ENCODE assay signal across 16 cellular contexts in the genomic region with DNA sequence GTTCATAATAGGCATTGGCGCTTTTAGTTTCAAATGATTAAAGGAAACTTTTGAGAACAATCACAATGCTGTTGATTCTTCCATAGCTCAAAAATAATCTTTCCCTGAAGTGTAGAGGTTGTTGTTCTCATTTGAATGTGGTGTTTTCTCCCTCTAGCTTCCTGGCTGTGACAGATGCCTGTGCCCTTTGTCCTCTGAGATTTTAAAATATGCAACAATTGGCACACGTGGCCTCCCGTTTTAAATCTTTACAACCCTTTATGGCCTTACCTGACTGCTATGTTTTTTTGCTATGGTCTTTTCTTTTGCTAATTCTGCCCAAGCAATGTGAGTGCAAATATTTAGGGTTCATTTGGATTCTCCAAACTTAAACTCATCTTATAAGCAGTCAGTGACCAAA.
"Had no signal": no experiment of that assay in that cellular context is flagged by ENCODE, and none has a peak within 500 bp of the region (broad histone marks: within the 10 kb centered on the region; RNA-seq: fewer than 3 reads in every experiment).

No MANE protein-coding gene starts in this region.

- H3K9me3 ChIP-seq: breast epithelium had no signal

- H3K9me3 Mint-ChIP-seq: activated CD8-positive, alpha-beta T cell treated with anti-CD3 and anti-CD28 coated beads for 36 hours; activated naive CD8-positive, alpha-beta T cell treated with anti-CD3 and anti-CD28 coated beads for 36 hours; activated T-cell treated with anti-CD3 and anti-CD28 coated beads, Interleukin-2, amount 50 U/mL, for 72 hours; naive thymus-derived CD8-positive, alpha-beta T cell had no signal

- ATAC-seq: left cardiac atrium had no signal

- H3K4me1 ChIP-seq: breast epithelium had no signal

- H3K36me3 ChIP-seq: breast epithelium had no signal

- H3K27ac ChIP-seq: breast epithelium had no signal

- H3K36me3 Mint-ChIP-seq: activated naive CD8-positive, alpha-beta T cell treated with anti-CD3 and anti-CD28 coated beads for 36 hours had no signal

- H3K27me3 Mint-ChIP-seq: activated CD8-positive, alpha-beta T cell treated with anti-CD3 and anti-CD28 coated beads for 36 hours; activated naive CD8-positive, alpha-beta T cell treated with anti-CD3 and anti-CD28 coated beads for 36 hours; naive thymus-derived CD8-positive, alpha-beta T cell had no signal

- H3K4me3 ChIP-seq: breast epithelium, lung had no signal

- H3K27ac Mint-ChIP-seq: activated CD8-positive, alpha-beta T cell treated with anti-CD3 and anti-CD28 coated beads for 36 hours; activated naive CD8-positive, alpha-beta T cell treated with anti-CD3 and anti-CD28 coated beads for 36 hours; activated T-cell treated with anti-CD3 and anti-CD28 coated beads, Interleukin-2, amount 50 U/mL, for 72 hours; naive thymus-derived CD8-positive, alpha-beta T cell had no signal

- H3K4me3 Mint-ChIP-seq: activated CD8-positive, alpha-beta T cell treated with anti-CD3 and anti-CD28 coated beads for 36 hours; activated naive CD8-positive, alpha-beta T cell treated with anti-CD3 and anti-CD28 coated beads for 36 hours; activated T-cell treated with anti-CD3 and anti-CD28 coated beads, Interleukin-2, amount 50 U/mL, for 72 hours; naive thymus-derived CD8-positive, alpha-beta T cell had no signal

- DNase-seq: activated CD8-positive, alpha-beta memory T cell treated with anti-CD3 and anti-CD28 coated beads, Interleukin-2, amount 50 U/mL, for 4 hours; activated gamma-delta T cell treated with Interleukin-2 at 50 U/mL for 16 hours; activated naive CD8-positive, alpha-beta T cell treated with anti-CD3 and anti-CD28 coated beads for 36 hours; activated T-cell treated with anti-CD3 and anti-CD28 coated beads, Interleukin-2, amount 50 U/mL, for 72 hours; anterior cingulate cortex; foreskin melanocyte; left cardiac atrium; midbrain; stimulated activated CD4-positive, alpha-beta T cell treated with anti-CD3 and anti-CD28 coated beads, Interleukin-4, amount 100 ng/mL, for 1 hour; stimulated activated CD8-positive, alpha-beta memory T cell treated with anti-CD3 and anti-CD28 coated beads, Interleukin-4, amount 100 ng/mL, for 48 hours; stimulated activated naive CD8-positive, alpha-beta T cell treated with anti-CD3 and anti-CD28 coated beads, Interleukin-15, Interleukin-2, amounts not matched to agents 100 U/mL and 50 U/mL, for 24 hours; SW 1271 had no signal
